Comparison of ENCODE assay signal across 21 cellular contexts in the genomic region with DNA sequence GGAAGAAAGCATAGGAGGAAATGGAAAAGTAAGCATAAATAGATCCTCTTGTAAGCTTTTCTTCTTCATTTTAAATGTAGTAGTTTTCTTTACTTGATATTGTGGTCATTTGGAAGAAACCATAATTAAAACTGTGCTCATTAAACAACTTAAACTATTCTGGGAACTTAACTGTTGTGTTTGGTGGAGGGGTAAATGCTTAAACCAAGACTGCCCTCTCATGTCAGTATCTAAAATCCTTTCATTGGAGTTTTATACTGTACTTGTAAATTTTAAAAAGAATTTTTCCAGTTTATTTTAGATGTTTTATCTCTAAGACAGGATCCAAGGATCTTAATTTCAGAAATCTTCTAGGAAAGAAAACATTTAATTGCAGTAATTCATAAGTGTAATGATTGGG. TPM values are rescaled to one million over a fixed set of nuclear protein-coding genes. Genes with fewer than 3 reads are reported as not detected.
DNase-seq lines count a peak whose midpoint lies in the region; ATAC-seq, FAIRE-seq and TF ChIP-seq lines count a peak whose summit lies in the region.
"Had no signal": no experiment of that assay in that cellular context is flagged by ENCODE, and none has a peak within 500 bp of the region (broad histone marks: within the 10 kb centered on the region; RNA-seq: fewer than 3 reads in every experiment).

No MANE protein-coding gene starts in this region.

- H4K20me1 ChIP-seq in HepG2 (ENCODE audit: insufficient read depth, low read length) (peaks cover 2% of the 10 kb centered on the region), OCI-LY1 (ENCODE audit: insufficient read depth, low read length) (no peaks in the 10 kb centered on the region; the same call in 1 of the 2 replicates)

- no peak overlapping the region for H3K9ac ChIP-seq in liver (ENCODE audit: low read depth in 1 of 2, low read length in 2 of 2)
- H3K9ac ChIP-seq in HepG2 (ENCODE audit: insufficient read depth, low read depth, low read length): no peak overlapping the region
- no peak overlapping the region for H3K9ac ChIP-seq in OCI-LY1 (ENCODE audit: low read length)

- no peak for TF ChIP-seq EP300 in HepG2 (IDR thresholded peaks at IDR 0.05; ENCODE audit: low read depth in 2 of 2, low read length in 2 of 2)
- no peak for TF ChIP-seq EP300 in HepG2 (CRISPR knock-in tag; IDR thresholded peaks at IDR 0.05; ENCODE audit: borderline replicate concordance)

- no peak for DNase-seq in HepG2 (ENCODE audit: low spot score)
- DNase-seq in effector memory CD4-positive, alpha-beta T cell: no peak
- no peak for DNase-seq in H4 (ENCODE audit: low spot score)
- no peak for DNase-seq in stimulated activated naive CD8-positive, alpha-beta T cell treated with anti-CD3 and anti-CD28 coated beads, Interleukin-15, Interleukin-2, amounts not matched to agents 100 U/mL and 50 U/mL, for 24 hours
- DNase-seq: activated CD8-positive, alpha-beta memory T cell treated with anti-CD3 and anti-CD28 coated beads for 24 hours; amniotic stem cell; caudate nucleus; COR-L47; effector CD4-positive, alpha-beta T cell; heart left ventricle; immature natural killer cell; left ventricle myocardium superior; NCI-H1417 treated with DMSO at 0.1 percent for 48 hours; NCI-H526; right cardiac atrium had no signal

- ATAC-seq in HepG2: no peak
- ATAC-seq in stimulated activated memory B cell treated with anti-CD40 and anti-IgM and Interleukin-4, amounts not matched to agents 10 μg/mL and 1 μg/mL and 100 μg/mL, for 72 hours: no peak
- no peak for ATAC-seq in GM18867 (IDR thresholded peaks at IDR 0.05; ENCODE audit: unreplicated experiment)
- ATAC-seq in stimulated activated naive CD8-positive, alpha-beta T cell treated with anti-CD3 and anti-CD28 coated beads, Interleukin-15, Interleukin-2, amounts not matched to agents 100 U/mL and 50 U/mL, for 24 hours: no peak
- ATAC-seq: heart left ventricle; left ventricle myocardium superior; right cardiac atrium; stimulated activated effector memory CD8-positive, alpha-beta T cell treated with anti-CD3 and anti-CD28 coated beads, Interleukin-12 subunit alpha, Interleukin-12 subunit beta, amount 100 ng/mL, for 72 hours had no signal

- no peaks in the 10 kb centered on the region for H3K9me2 ChIP-seq in OCI-LY1 (ENCODE audit: low read depth, low read length)

- no TSS peak for BruUV-seq in HepG2 (replicated peaks; lab: Mats Ljungman, UMichigan)

- no peak for FAIRE-seq in HepG2 (lab: Jason Lieb, UNC)

- peaks cover 55% of the 10 kb centered on the region for H3K79me2 ChIP-seq in HepG2 (ENCODE audit: insufficient read depth, low read length)
- H3K79me2 ChIP-seq in OCI-LY1 (ENCODE audit: insufficient read depth, low read length): peaks cover 49% of the 10 kb centered on the region

- H3K27ac Mint-ChIP-seq in stimulated activated memory B cell treated with anti-CD40 and anti-IgM and Interleukin-4, amounts not matched to agents 10 μg/mL and 1 μg/mL and 100 μg/mL, for 72 hours: peak overlapping the region; percentile 62
- H3K27ac Mint-ChIP-seq: immature natural killer cell; stimulated activated effector memory CD8-positive, alpha-beta T cell treated with anti-CD3 and anti-CD28 coated beads, Interleukin-12 subunit alpha, Interleukin-12 subunit beta, amount 100 ng/mL, for 72 hours had no signal

- H3F3A ChIP-seq in OCI-LY1 (ENCODE audit: insufficient read depth, low read length): no peaks in the 10 kb centered on the region

- TF ChIP-seq CTCF in liver (IDR thresholded peaks at IDR 0.05; ENCODE audit: low read depth, low read length, missing input control): no peak
- TF ChIP-seq CTCF in HepG2 (CRISPR knock-in tag; IDR thresholded peaks at IDR 0.05): no peak
- peak; percentile 23; the same call in 1 of the 2 replicates for TF ChIP-seq CTCF in OCI-LY1 (IDR thresholded peaks at IDR 0.05; ENCODE audit: low read length)

- H3K27me3 Mint-ChIP-seq in stimulated activated memory B cell treated with anti-CD40 and anti-IgM and Interleukin-4, amounts not matched to agents 10 μg/mL and 1 μg/mL and 100 μg/mL, for 72 hours: no peaks in the 10 kb centered on the region

- H3K4me3 Mint-ChIP-seq in stimulated activated memory B cell treated with anti-CD40 and anti-IgM and Interleukin-4, amounts not matched to agents 10 μg/mL and 1 μg/mL and 100 μg/mL, for 72 hours: no peak overlapping the region
- H3K4me3 Mint-ChIP-seq: immature natural killer cell; stimulated activated effector memory CD8-positive, alpha-beta T cell treated with anti-CD3 and anti-CD28 coated beads, Interleukin-12 subunit alpha, Interleukin-12 subunit beta, amount 100 ng/mL, for 72 hours had no signal

- H3K36me3 ChIP-seq in liver (ENCODE audit: control insufficient read depth in 4 of 4, insufficient read depth in 3 of 4, low read depth in 1 of 4, low read length in 3 of 4) (peaks cover 0 to 5% (median 0%) of the 10 kb centered on the region in 4 donors), HepG2 (replicated peaks in 1 of 2; ENCODE audit: control insufficient read depth in 1 of 2, insufficient read depth in 2 of 2, low read length in 2 of 2) (peaks cover 5 to 27% of the 10 kb centered on the region in 2 experiments; a peak in 4 of 5 replicates), OCI-LY1 (ENCODE audit: insufficient read depth, low read length) (peaks cover 50% of the 10 kb centered on the region)
- H3K36me3 ChIP-seq in effector memory CD4-positive, alpha-beta T cell (ENCODE audit: control insufficient read depth, insufficient read depth, low read length): peaks cover 24% of the 10 kb centered on the region

- peak; percentile 20 to 35 for TF ChIP-seq RAD21 in liver (IDR thresholded peaks at IDR 0.05)
- no peak for TF ChIP-seq RAD21 in HepG2 (CRISPR knock-in tag; IDR thresholded peaks at IDR 0.05)

- H3K27ac ChIP-seq in liver (ENCODE audit: low read depth in 1 of 2, low read length in 2 of 2): no peak overlapping the region
- H3K27ac ChIP-seq in HepG2 (ENCODE audit: extremely low read length, insufficient read depth, low read length): no peak overlapping the region
- no peak overlapping the region for H3K27ac ChIP-seq in OCI-LY1 (ENCODE audit: low read depth, low read length, poor library complexity, severe bottlenecking)
- H3K27ac ChIP-seq in effector memory CD4-positive, alpha-beta T cell (ENCODE audit: insufficient read depth, low read length, poor library complexity, severe bottlenecking): peak overlapping the region; percentile 14
- H3K27ac ChIP-seq: heart left ventricle had no signal

- H3K9me3 Mint-ChIP-seq in stimulated activated memory B cell treated with anti-CD40 and anti-IgM and Interleukin-4, amounts not matched to agents 10 μg/mL and 1 μg/mL and 100 μg/mL, for 72 hours: no peaks in the 10 kb centered on the region
- H3K9me3 Mint-ChIP-seq: immature natural killer cell; stimulated activated effector memory CD8-positive, alpha-beta T cell treated with anti-CD3 and anti-CD28 coated beads, Interleukin-12 subunit alpha, Interleukin-12 subunit beta, amount 100 ng/mL, for 72 hours had no signal

- H3K4me1 ChIP-seq in liver (ENCODE audit: control insufficient read depth in 4 of 4, insufficient read depth in 4 of 4, low read length in 3 of 4): peaks cover 1 to 26% (median 11%) of the 10 kb centered on the region in 4 donors
- H3K4me1 ChIP-seq in HepG2 (ENCODE audit: insufficient read depth, low read length): peaks cover 12% of the 10 kb centered on the region
- H3K4me1 ChIP-seq in OCI-LY1 (ENCODE audit: insufficient read depth, low read length, severe bottlenecking): peaks cover 17% of the 10 kb centered on the region
- H3K4me1 ChIP-seq in effector memory CD4-positive, alpha-beta T cell (ENCODE audit: control insufficient read depth, insufficient read depth, low read length, poor library complexity, severe bottlenecking): peaks cover 30% of the 10 kb centered on the region

- CTCF ChIA-PET in HepG2 (lab: Yijun Ruan, JAX; ENCODE audit: low intra/inter-chr PET ratio, low total read pairs): no interaction called here

- H3K4me2 ChIP-seq in HepG2 (ENCODE audit: low read depth, low read length): no peak overlapping the region
- H3K4me2 ChIP-seq in OCI-LY1 (ENCODE audit: low read length): no peak overlapping the region

- H3K9me3 ChIP-seq in liver (ENCODE audit: control insufficient read depth in 4 of 4, low read length in 3 of 4) (no peaks in the 10 kb centered on the region), HepG2 (ENCODE audit: low read length) (no peaks in the 10 kb centered on the region), OCI-LY1 (ENCODE audit: low read length) (no peaks in the 10 kb centered on the region)
- H3K9me3 ChIP-seq in effector memory CD4-positive, alpha-beta T cell (ENCODE audit: control insufficient read depth, low read length): no peaks in the 10 kb centered on the region
- H3K9me3 ChIP-seq: heart left ventricle, tibial nerve had no signal

- peaks cover 58% of the 10 kb centered on the region for H3K4me1 Mint-ChIP-seq in stimulated activated memory B cell treated with anti-CD40 and anti-IgM and Interleukin-4, amounts not matched to agents 10 μg/mL and 1 μg/mL and 100 μg/mL, for 72 hours

- H3K27me3 ChIP-seq in liver (ENCODE audit: control insufficient read depth in 4 of 4, insufficient read depth in 4 of 4, low read length in 3 of 4) (no peaks in the 10 kb centered on the region), HepG2 (ENCODE audit: control insufficient read depth in 1 of 2, insufficient read depth in 2 of 2, low read length in 2 of 2) (no peaks in the 10 kb centered on the region), OCI-LY1 (ENCODE audit: insufficient read depth, low read length) (no peaks in the 10 kb centered on the region)
- no peaks in the 10 kb centered on the region for H3K27me3 ChIP-seq in effector memory CD4-positive, alpha-beta T cell (replicated peaks; ENCODE audit: control insufficient read depth, insufficient read depth, low read length, poor library complexity, severe bottlenecking)
- H3K27me3 ChIP-seq: heart left ventricle, tibial nerve had no signal

- POLR2A ChIA-PET in HepG2 (lab: Yijun Ruan, JAX): no interaction called here

- H3K4me3 ChIP-seq in liver (ENCODE audit: low read depth in 1 of 3, low read length in 3 of 3) (no peak overlapping the region), HepG2 (replicated peaks in 1 of 3; ENCODE audit: insufficient read depth in 1 of 3, low read depth in 2 of 3, low read length in 3 of 3) (no peak overlapping the region), OCI-LY1 (ENCODE audit: low read depth, low read length, poor library complexity, severe bottlenecking) (no peak overlapping the region)
- H3K4me3 ChIP-seq in effector memory CD4-positive, alpha-beta T cell (ENCODE audit: insufficient read depth, low read depth, low read length, poor library complexity, severe bottlenecking): no peak overlapping the region
- H3K4me3 ChIP-seq: heart left ventricle, tibial nerve had no signal

- H3K36me3 Mint-ChIP-seq in stimulated activated memory B cell treated with anti-CD40 and anti-IgM and Interleukin-4, amounts not matched to agents 10 μg/mL and 1 μg/mL and 100 μg/mL, for 72 hours: peaks cover 20% of the 10 kb centered on the region

- in situ Hi-C loops in HepG2 (cut with HindIII; ENCODE audit: extremely low pct_ligation_motif_present, low pct_unique_long_range_greater_than_20kb): loop anchor here (25.0 kb wide), 1 partner anchor 869 kb away; a partner anchor contains a TSS

- intact Hi-C loops in HepG2 (cut with micrococcal nuclease; ENCODE audit: unreplicated experiment): no loop called here

- no peak for TF ChIP-seq POLR2A in HepG2 (IDR thresholded peaks at IDR 0.05; ENCODE audit: insufficient read depth in 1 of 2, low read depth in 2 of 2, low read length in 2 of 2)

- H2AFZ ChIP-seq in HepG2 (ENCODE audit: low read length): no peak overlapping the region
- H2AFZ ChIP-seq in OCI-LY1 (ENCODE audit: low read length): no peak overlapping the region

RNA-seq across cellular contexts. Expression of a gene that starts 41.4 kb away (rescaled TPM):
- total RNA-seq in liver: 10 to 100 TPM; 10.1 to 15.4 TPM
- 1 to 10 TPM; 2.4 to 3.3 TPM for polyA plus RNA-seq in liver
- total RNA-seq in HepG2 (2016; rRNA removed; fragmentation: Illumina TruSeq; extraction: Trizol): 30.3 and 44.1 TPM in 2 replicates
- total RNA-seq in HepG2 (2016; cell fraction: cytosol; rRNA removed; fragmentation: Illumina TruSeq; extraction: Trizol; ENCODE audit: low read depth): 7.6 and 9.2 TPM in 2 replicates
- total RNA-seq in HepG2 (2016; cell fraction: insoluble cytoplasmic fraction; rRNA removed; fragmentation: Illumina TruSeq; extraction: Trizol): 27.7 and 42.7 TPM in 2 replicates
- 9.3 and 10.6 TPM in 2 replicates for total RNA-seq in HepG2 (2016; cell fraction: membrane; rRNA removed; fragmentation: Illumina TruSeq; extraction: Trizol)
- total RNA-seq in HepG2 (2016; cell fraction: nucleus; rRNA removed; fragmentation: Illumina TruSeq; extraction: Trizol): 31.4 and 33.7 TPM in 2 replicates
- polyA plus RNA-seq in HepG2 (2011; rRNA removed): 11.9 and 16.4 TPM in 2 replicates
- polyA plus RNA-seq in HepG2 (2011; cell fraction: cytosol; rRNA removed): 6.5 and 8.4 TPM in 2 replicates
- 11.8 and 12.7 TPM in 2 replicates for polyA plus RNA-seq in HepG2 (2011; cell fraction: nucleus; rRNA removed)
- 8.4 and 11.6 TPM in 2 replicates for polyA plus RNA-seq in HepG2 (2012)
- 0.38 and 0.71 TPM in 2 replicates for polyA plus RNA-seq in HepG2 (2016; cell fraction: cytosol; fragmentation: Illumina TruSeq; extraction: Trizol; ENCODE audit: low read depth)
- polyA plus RNA-seq in HepG2 (2016; cell fraction: insoluble cytoplasmic fraction; fragmentation: Illumina TruSeq; extraction: Trizol; ENCODE audit: low read depth): 21.9 and 24.5 TPM in 2 replicates
- polyA plus RNA-seq in HepG2 (2016; cell fraction: membrane; fragmentation: Illumina TruSeq; extraction: Trizol; ENCODE audit: low read depth): 2.2 and 2.8 TPM in 2 replicates
- polyA plus RNA-seq in HepG2 (2016; cell fraction: nucleus; fragmentation: Illumina TruSeq; extraction: Trizol; ENCODE audit: insufficient read depth, low read depth): 30.6 and 31.1 TPM in 2 replicates
- 11.5 and 25.2 TPM in 2 replicates for polyA minus RNA-seq in HepG2 (2011; rRNA and poly(A)+ RNA removed; ENCODE audit: low replicate concordance)
- 25.8 and 27.7 TPM in 2 replicates for polyA minus RNA-seq in HepG2 (2011; cell fraction: cytosol; rRNA and poly(A)+ RNA removed)
- 50.3 and 53.1 TPM in 2 replicates for polyA minus RNA-seq in HepG2 (2011; cell fraction: nucleus; rRNA and poly(A)+ RNA removed)
- 5.7 and 7.2 TPM in 2 replicates for total RNA-seq in H4 (2014; rRNA removed; shearing (Covaris generic))

RNA-seq across cellular contexts. Expression of a gene that starts 52.6 kb away (rescaled TPM):
- total RNA-seq in liver (1 to 10 TPM; 3.1 to 8.3 TPM), HepG2 (2016; rRNA removed; fragmentation: Illumina TruSeq; extraction: Trizol) (14.6 and 17.8 TPM in 2 replicates)
- polyA plus RNA-seq in liver (10 to 100 TPM in 1 of 2 donors, 1 to 10 TPM in 1; 4.0 to 10.1 TPM), HepG2 (2011; rRNA removed) (4.8 and 5.5 TPM in 2 replicates)
- total RNA-seq in HepG2 (2016; cell fraction: cytosol; rRNA removed; fragmentation: Illumina TruSeq; extraction: Trizol; ENCODE audit: low read depth): 29.5 and 30.1 TPM in 2 replicates
- total RNA-seq in HepG2 (2016; cell fraction: insoluble cytoplasmic fraction; rRNA removed; fragmentation: Illumina TruSeq; extraction: Trizol): 15.1 and 15.7 TPM in 2 replicates
- 29.7 and 31.0 TPM in 2 replicates for total RNA-seq in HepG2 (2016; cell fraction: membrane; rRNA removed; fragmentation: Illumina TruSeq; extraction: Trizol)
- total RNA-seq in HepG2 (2016; cell fraction: nucleus; rRNA removed; fragmentation: Illumina TruSeq; extraction: Trizol): 12.8 and 14.0 TPM in 2 replicates
- polyA plus RNA-seq in HepG2 (2011; cell fraction: cytosol; rRNA removed): 2.7 and 3.0 TPM in 2 replicates
- 1.7 and 2.6 TPM in 2 replicates for polyA plus RNA-seq in HepG2 (2011; cell fraction: nucleus; rRNA removed)
- 5.7 and 6.0 TPM in 2 replicates for polyA plus RNA-seq in HepG2 (2012)
- 25.5 and 31.1 TPM in 2 replicates for polyA plus RNA-seq in HepG2 (2016; cell fraction: cytosol; fragmentation: Illumina TruSeq; extraction: Trizol; ENCODE audit: low read depth)
- polyA plus RNA-seq in HepG2 (2016; cell fraction: insoluble cytoplasmic fraction; fragmentation: Illumina TruSeq; extraction: Trizol; ENCODE audit: low read depth): 12.3 and 13.7 TPM in 2 replicates
- 23.9 and 28.6 TPM in 2 replicates for polyA plus RNA-seq in HepG2 (2016; cell fraction: membrane; fragmentation: Illumina TruSeq; extraction: Trizol; ENCODE audit: low read depth)
- 15.5 and 17.4 TPM in 2 replicates for polyA plus RNA-seq in HepG2 (2016; cell fraction: nucleus; fragmentation: Illumina TruSeq; extraction: Trizol; ENCODE audit: insufficient read depth, low read depth)
- 2.7 TPM in 2 replicates for polyA minus RNA-seq in HepG2 (2011; rRNA and poly(A)+ RNA removed; ENCODE audit: low replicate concordance)
- polyA minus RNA-seq in HepG2 (2011; cell fraction: cytosol; rRNA and poly(A)+ RNA removed): 3.3 and 4.5 TPM in 2 replicates
- 8.5 and 9.9 TPM in 2 replicates for polyA minus RNA-seq in HepG2 (2011; cell fraction: nucleus; rRNA and poly(A)+ RNA removed)
- total RNA-seq in H4 (2014; rRNA removed; shearing (Covaris generic)): 24.5 and 29.1 TPM in 2 replicates
